21 cellular contexts compared by ENCODE assay signal in genomic region chr11:1561266-1561665, GRCh38. TPM values are rescaled to one million over a fixed set of nuclear protein-coding genes. Genes with fewer than 3 reads are reported as not detected.
DNase-seq lines count a peak whose midpoint lies in the region; ATAC-seq, FAIRE-seq and TF ChIP-seq lines count a peak whose summit lies in the region.
"Had no signal": no experiment of that assay in that cellular context is flagged by ENCODE, and none has a peak within 500 bp of the region (broad histone marks: within the 10 kb centered on the region; RNA-seq: fewer than 3 reads in every experiment).

No MANE protein-coding gene starts in this region.

- no peak for TF ChIP-seq EP300 in transverse colon (IDR thresholded peaks at IDR 0.05; ENCODE audit: low read depth)

- no peak overlapping the region for H3K4me3 Mint-ChIP-seq in effector memory CD8-positive, alpha-beta T cell

- H3K27ac Mint-ChIP-seq in effector memory CD8-positive, alpha-beta T cell: peak overlapping the region; percentile 72 to 77

- TF ChIP-seq POLR2A in transverse colon (IDR thresholded peaks at IDR 0.05): no peak

- H3K36me3 ChIP-seq in pancreas: peaks cover 0 to 20% (median 0%) of the 10 kb centered on the region in 3 donors
- H3K36me3 ChIP-seq in transverse colon: peaks cover 0 to 6% (median 0%) of the 10 kb centered on the region in 4 donors
- H3K36me3 ChIP-seq: HAP-1 had no signal

- H3K27ac ChIP-seq in RWPE1 (peak overlapping the region; percentile 99; the same call in 1 of the 2 replicates), pancreas (no peak overlapping the region), transverse colon (peak overlapping the region in 2 of 4 donors; percentile 90 to 91)
- H3K27ac ChIP-seq: SK-N-MC had no signal

- POLR2A ChIA-PET in RWPE1 (lab: Yijun Ruan, JAX; ENCODE audit: low non-redundant PET): no interaction called here

- ATAC-seq in effector memory CD8-positive, alpha-beta T cell (replicated peaks): no peak
- ATAC-seq in pancreas (no peak), HG02840 (IDR thresholded peaks at IDR 0.05; ENCODE audit: low FRiP score, unreplicated experiment) (no peak), HG02571 (IDR thresholded peaks at IDR 0.05; ENCODE audit: unreplicated experiment) (no peak)

- FAIRE-seq in pancreas (lab: Jason Lieb, UNC): no peak

- CTCF ChIA-PET in RWPE1 (lab: Yijun Ruan, JAX): interaction anchor here (4.4 kb wide), 1 partner anchor 15 kb away, joined by 21 read pairs; no protein-coding TSS in a partner anchor

- no peaks in the 10 kb centered on the region for H3K9me3 Mint-ChIP-seq in effector memory CD8-positive, alpha-beta T cell

- TF ChIP-seq CTCF in RWPE1 (conservative IDR thresholded peaks at IDR 0.05; ENCODE audit: low read depth): no peak
- no peak for TF ChIP-seq CTCF in pancreas (IDR thresholded peaks at IDR 0.05)
- no peak for TF ChIP-seq CTCF in transverse colon (IDR thresholded peaks at IDR 0.05)

- 87 to 92% methylated on average over 17 of the region's 17 CpGs for WGBS in pancreas, 2 donors
- 91% methylated on average over 17 of the region's 17 CpGs; no CpG with 5 or more reads in 1 of the 2 donors for WGBS in transverse colon (ENCODE audit: low coverage in 1 of 2), 2 donors

- no peaks in the 10 kb centered on the region for H3K27me3 Mint-ChIP-seq in effector memory CD8-positive, alpha-beta T cell

- in situ Hi-C loops in transverse colon (cut with MboI; ENCODE audit: low pct_ligation_motif_present in 1 of 4, low pct_unique_long_range_greater_than_20kb in 1 of 4, low sequenced_read_pairs in 3 of 4): no loop called here

- peaks cover 92% of the 10 kb centered on the region for H3K36me3 Mint-ChIP-seq in effector memory CD8-positive, alpha-beta T cell (ENCODE audit: insufficient read depth)

- DNase-seq in RWPE1 (ENCODE audit: low spot score) (no peak), pancreas (peak in 4 of 6 donors; percentile 27 to 77 (median 43)), transverse colon (peak; percentile 8), DMS153 (lab: John Stamatoyannopoulos, UW) (no peak)
- no peak for DNase-seq in effector memory CD8-positive, alpha-beta T cell
- DNase-seq: ACHN, C1 segment of cervical spinal cord, DMS79 treated with DMSO at 0.1 percent for 48 hours, KG1, NCI-H1105 treated with DMSO at 0.1 percent for 48 hours, NCI-H1694 treated with DMSO at 0.1 percent for 48 hours, NCI-H2227 treated with DMSO at 0.1 percent for 48 hours, NCI-H510A treated with DMSO at 0.1 percent for 48 hours, NCI-H774, OCI-M1, SHP77 had no signal

- H3K9me3 ChIP-seq in pancreas (no peaks in the 10 kb centered on the region), transverse colon (no peaks in the 10 kb centered on the region)
- H3K9me3 ChIP-seq: HAP-1 had no signal

- H3K4me3 ChIP-seq in pancreas (no peak overlapping the region), transverse colon (no peak overlapping the region)
- H3K4me3 ChIP-seq: HAP-1, SK-N-MC had no signal

- H3K27me3 ChIP-seq in pancreas: no peaks in the 10 kb centered on the region
- no peaks in the 10 kb centered on the region for H3K27me3 ChIP-seq in transverse colon

- H3K4me1 ChIP-seq in pancreas (peaks cover 15 to 30% (median 26%) of the 10 kb centered on the region in 3 donors), transverse colon (peaks cover 31 to 47% (median 43%) of the 10 kb centered on the region in 4 donors)
- H3K4me1 ChIP-seq: HAP-1 had no signal

- intact Hi-C loops in pancreas (cut with DNase I): no loop called here
- intact Hi-C loops in transverse colon (cut with DNase I; ENCODE audit: low total_unique reads): loop anchor here (10.0 kb wide), 1 partner anchor 824 kb away; no protein-coding TSS in a partner anchor

- H3K4me1 Mint-ChIP-seq in effector memory CD8-positive, alpha-beta T cell (ENCODE audit: low read depth in 2 of 2): peaks cover 3 to 6% of the 10 kb centered on the region in 2 donors

RNA-seq across cellular contexts. Expression of gene DUSP8, which starts 10.8 kb away (rescaled TPM):
- total RNA-seq in pancreas: 10 to 100 TPM in 4 of 6 donors, 1 to 10 TPM in 2; 6.4 to 23.5 (median 14.3) TPM
- 10 to 100 TPM; 11.8 to 12.7 TPM for polyA plus RNA-seq in pancreas
- total RNA-seq in transverse colon: 10 to 100 TPM; 13.3 to 31.8 (median 19.8) TPM

RNA-seq across cellular contexts. Expression of gene KRTAP5-1, which starts 23.8 kb away (rescaled TPM):
- not detected for total RNA-seq in pancreas
- polyA plus RNA-seq in pancreas: under 1 TPM in 1 of 2 donors, not detected in 1; 0.46 TPM
- total RNA-seq in transverse colon: not detected
- total RNA-seq: G401 had no signal

RNA-seq across cellular contexts. Expression of gene KRTAP5-2, which starts 36.8 kb away (rescaled TPM):
- total RNA-seq in pancreas: not detected
- under 1 TPM in 1 of 2 donors, not detected in 1; 0.15 TPM for polyA plus RNA-seq in pancreas
- total RNA-seq in transverse colon: not detected
- total RNA-seq: G401 had no signal

RNA-seq across cellular contexts. Expression of gene KRTAP5-3, which starts 47.0 kb away (rescaled TPM):
- total RNA-seq in pancreas (not detected), transverse colon (not detected)
- not detected for polyA plus RNA-seq in pancreas
- total RNA-seq: G401 had no signal

Comparison
In these comparisons a context has a peak if more than half of its experiments do, and no peak if none do; other contexts are left out.
1. DNase-seq: peak in pancreas (4 of 6) and transverse colon (single experiment); none in RWPE1 (single experiment), effector memory CD8-positive, alpha-beta T cell (0 of 3) and DMS153 (single experiment).